Comparison of ENCODE assay signal across 1 cellular context in genomic region chr20:30167540-30167939, GRCh38.
TF ChIP-seq lines count a peak whose summit lies in the region.

No MANE protein-coding gene starts in this region.

TF ChIP-seq in HepG2, 621 proteins besides CTCF, POLR2A, EP300 and RAD21 (continued from another document):
- TF ChIP-seq ATF2 (CRISPR knock-in tag; IDR thresholded peaks at IDR 0.05): no peak
- TF ChIP-seq ZBTB25 (CRISPR knock-in tag; IDR thresholded peaks at IDR 0.05): no peak
- TF ChIP-seq MATR3 (CRISPR knock-in tag; IDR thresholded peaks at IDR 0.05): no peak
- TF ChIP-seq MEIS2 (CRISPR knock-in tag; IDR thresholded peaks at IDR 0.05): no peak
- TF ChIP-seq ZBTB37 (CRISPR knock-in tag; IDR thresholded peaks at IDR 0.05): no peak
- no peak for TF ChIP-seq ZNF549 (CRISPR knock-in tag; IDR thresholded peaks at IDR 0.05)
- TF ChIP-seq HNF4G (IDR thresholded peaks at IDR 0.05; ENCODE audit: borderline replicate concordance, low read depth, low read length): no peak
- no peak for TF ChIP-seq HNF4G (CRISPR knock-in tag; IDR thresholded peaks at IDR 0.05; ENCODE audit: borderline replicate concordance, low read depth)
